In the genomic region with DNA sequence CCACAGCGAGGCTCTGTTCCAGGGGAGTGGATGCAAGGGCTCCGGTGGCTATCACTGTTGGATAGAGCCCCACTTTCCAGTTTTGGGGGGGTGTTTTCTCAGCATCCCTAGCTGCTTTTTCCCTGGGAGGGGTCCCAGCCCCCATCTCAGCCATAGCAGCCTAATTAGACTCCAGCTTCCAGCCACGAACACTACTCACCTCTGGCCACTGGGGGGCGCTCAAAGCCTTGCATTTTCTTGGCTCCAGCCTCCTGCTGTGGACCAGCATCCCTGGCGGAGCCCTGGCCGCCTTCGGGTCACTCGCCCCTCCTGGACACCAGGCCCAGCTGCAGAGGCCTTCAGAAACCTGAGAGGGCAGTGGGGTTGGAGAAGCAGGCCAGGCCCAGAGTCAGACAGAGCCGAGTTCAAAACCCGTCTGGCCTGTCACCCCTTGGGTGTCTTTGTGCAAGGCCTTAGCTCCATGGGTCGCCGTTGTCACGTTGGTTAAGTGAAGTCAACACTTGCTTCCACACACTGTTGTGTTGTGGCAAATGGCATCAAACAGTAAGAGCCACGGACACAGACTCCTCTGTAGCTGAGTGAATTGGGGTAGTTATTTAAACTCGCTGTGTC, we compare ENCODE assay signal across 8 cellular contexts.
DNase-seq lines count a peak whose midpoint lies in the region; ATAC-seq and TF ChIP-seq lines count a peak whose summit lies in the region.

No MANE protein-coding gene starts in this region.

- H4K20me1 ChIP-seq in neural progenitor cell (ENCODE audit: low read depth), result peaks cover 9% of the 10 kb centered on the region

- no peak overlapping the region for H3K27ac ChIP-seq in neural progenitor cell
- H3K27ac ChIP-seq in thyroid gland, result no peak overlapping the region

- H3K4me3 Mint-ChIP-seq in neural progenitor cell, result no peak overlapping the region

- H3K9me3 ChIP-seq in neural progenitor cell (ENCODE audit: low read depth) (no peaks in the 10 kb centered on the region), thyroid gland (no peaks in the 10 kb centered on the region)

- 66 to 74% methylated on average over 15 of the region's 15 CpGs for WGBS in thyroid gland, 2 donors

- intact Hi-C loops in thyroid gland (cut with DNase I), result no loop called here

- ATAC-seq in GM18873 (IDR thresholded peaks at IDR 0.05; ENCODE audit: low FRiP score, unreplicated experiment), result no peak

- peaks cover 5% of the 10 kb centered on the region for H3F3A ChIP-seq in neural progenitor cell (ENCODE audit: low read depth)

- H3K4me1 Mint-ChIP-seq in neural progenitor cell, result peaks cover 4% of the 10 kb centered on the region

- no peaks in the 10 kb centered on the region for H3K4me1 ChIP-seq in neural progenitor cell
- no peaks in the 10 kb centered on the region for H3K4me1 ChIP-seq in thyroid gland

- no peak for TF ChIP-seq POLR2A in thyroid gland (IDR thresholded peaks at IDR 0.05)

- H3K36me3 Mint-ChIP-seq in neural progenitor cell, result peaks cover 16% of the 10 kb centered on the region

- H3K27me3 ChIP-seq in neural progenitor cell (no peaks in the 10 kb centered on the region), thyroid gland (no peaks in the 10 kb centered on the region)

- no peaks in the 10 kb centered on the region for H3K9me3 Mint-ChIP-seq in neural progenitor cell

- H3K36me3 ChIP-seq in neural progenitor cell, result no peaks in the 10 kb centered on the region
- H3K36me3 ChIP-seq in thyroid gland, result peaks cover 16 to 24% of the 10 kb centered on the region in 2 donors

- H3K27me3 Mint-ChIP-seq in neural progenitor cell (ENCODE audit: insufficient read depth, low read depth), result peaks cover 3% of the 10 kb centered on the region

- no peak overlapping the region for H3K27ac Mint-ChIP-seq in neural progenitor cell

- TF ChIP-seq CTCF in GM10266 (IDR thresholded peaks at IDR 0.05; ENCODE audit: control insufficient read depth, insufficient read depth, low read depth, missing control alignments), result peak; percentile 83
- TF ChIP-seq CTCF in neural progenitor cell (IDR thresholded peaks at IDR 0.05), result peak; percentile 98
- TF ChIP-seq CTCF in thyroid gland (IDR thresholded peaks at IDR 0.05), result peak; percentile 61 to 79 (median 70)

- H3K4me3 ChIP-seq in neural progenitor cell (no peak overlapping the region), thyroid gland (replicated peaks in 1 of 3) (no peak overlapping the region)

- no peaks in the 10 kb centered on the region for H3K79me2 ChIP-seq in neural progenitor cell (ENCODE audit: low read depth)

- H3K9ac ChIP-seq in neural progenitor cell, result no peak overlapping the region

- no peak overlapping the region for H3K4me2 ChIP-seq in neural progenitor cell

- in situ Hi-C loops in ACHN (cut with HindIII; ENCODE audit: low pct_ligation_motif_present, low pct_unique_long_range_greater_than_20kb, low sequenced_read_pairs), result no loop called here

- peak; percentile 47 for DNase-seq in ACHN
- DNase-seq in GM10266 (ENCODE audit: extremely low spot score), result peak; percentile 81
- DNase-seq in NCI-H345 (lab: John Stamatoyannopoulos, UW), result peak; percentile 54
- DNase-seq in activated T-cell treated with anti-CD3 and anti-CD28 coated beads for 4 hours, result peak; percentile 32
- DNase-seq in fibroblast of gingiva (ENCODE audit: low read depth), result peak; percentile 30
- DNase-seq in neural progenitor cell (ENCODE audit: low spot score), result peak; percentile 90
- DNase-seq in thyroid gland, result peak; percentile 56 to 60

- no peak overlapping the region for H2AFZ ChIP-seq in neural progenitor cell (replicated peaks)

Comparison
In these comparisons a context has a peak if more than half of its experiments do, and no peak if none do; other contexts are left out.
1. DNase-seq: peak in every context shown above with its lines; median percentile 90 in neural progenitor cell; 81 in GM10266; 58 in thyroid gland; 54 in NCI-H345; 47 in ACHN; 32 in activated T-cell treated with anti-CD3 and anti-CD28 coated beads for 4 hours; 30 in fibroblast of gingiva.